12 cellular contexts compared by ENCODE assay signal in the genomic region with DNA sequence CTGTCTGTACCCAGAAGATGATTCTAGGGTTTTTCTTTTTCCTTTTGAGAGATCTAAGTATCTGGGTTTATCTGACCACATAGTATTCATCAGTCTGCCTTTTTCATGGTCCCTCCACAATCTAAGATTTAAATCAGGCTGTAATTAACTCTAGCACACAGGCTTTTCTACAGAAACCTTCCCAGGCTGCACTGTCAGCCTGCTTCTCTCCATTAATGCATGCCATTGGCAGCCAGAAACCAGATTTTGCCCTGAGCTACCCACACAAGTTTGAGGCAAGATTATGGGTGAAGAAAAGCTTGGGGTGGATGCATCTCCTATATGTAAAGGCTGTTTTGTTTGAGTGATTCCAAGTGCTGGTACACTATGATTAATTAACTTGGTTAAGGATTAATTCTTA. TPM values are rescaled to one million over a fixed set of nuclear protein-coding genes. Genes with fewer than 3 reads are reported as not detected.
A peak's percentile ranks its signal among the peaks of the same experiment; 100 is the strongest.
DNase-seq lines count a peak whose midpoint lies in the region; ATAC-seq and TF ChIP-seq lines count a peak whose summit lies in the region.
"Had no signal": no experiment of that assay in that cellular context is flagged by ENCODE, and none has a peak within 500 bp of the region (broad histone marks: within the 10 kb centered on the region; RNA-seq: fewer than 3 reads in every experiment).

No MANE protein-coding gene starts in this region.

- DNase-seq in CD4-positive, alpha-beta memory T cell: no peak
- DNase-seq in OCI-LY7 (ENCODE audit: low spot score): no peak
- no peak for DNase-seq in central memory CD8-positive, alpha-beta T cell (ENCODE audit: low spot score in 2 of 2)
- no peak for DNase-seq in osteoblast (ENCODE audit: insufficient read length, low spot score, missing footprints)
- no peak for DNase-seq in H9
- DNase-seq in pons (ENCODE audit: low spot score): no peak
- DNase-seq: HCEC 1CT, NCI-H2081, SHP77 treated with DMSO at 0.1 percent for 48 hours had no signal

- no peak overlapping the region for H2AK5ac ChIP-seq in H9 (ENCODE audit: insufficient read length, low read length)

- H3K9me3 ChIP-seq in CD4-positive, alpha-beta memory T cell (ENCODE audit: control insufficient read depth in 1 of 2, low read length in 2 of 2): no peaks in the 10 kb centered on the region
- H3K9me3 ChIP-seq in OCI-LY7 (ENCODE audit: low read length) (peaks cover 9% of the 10 kb centered on the region; the same call in 1 of the 2 replicates), osteoblast (ENCODE audit: low read depth, low read length) (no peaks in the 10 kb centered on the region), H9 (ENCODE audit: control insufficient read depth, low read depth, low read length) (no peaks in the 10 kb centered on the region)

- H3K4me2 ChIP-seq in OCI-LY7 (ENCODE audit: low read length): peak overlapping the region; percentile 47
- no peak overlapping the region for H3K4me2 ChIP-seq in osteoblast (ENCODE audit: insufficient read depth, low read length)
- no peak overlapping the region for H3K4me2 ChIP-seq in H9 (ENCODE audit: insufficient read depth, insufficient read length, low read length)

- H4K91ac ChIP-seq in H9 (ENCODE audit: insufficient read length, low read depth, low read length): no peak overlapping the region

- H3K9ac ChIP-seq in H9 (ENCODE audit: extremely low read depth, insufficient read length, low read length): no peak overlapping the region

- H2BK20ac ChIP-seq in H9 (ENCODE audit: low read depth, low read length, poor library complexity, severe bottlenecking): no peak overlapping the region

- peaks cover 0 to 14% (median 3%) of the 10 kb centered on the region in 8 donors for H3K9me3 Mint-ChIP-seq in CD4-positive, alpha-beta memory T cell
- peaks cover 5% of the 10 kb centered on the region for H3K9me3 Mint-ChIP-seq in central memory CD8-positive, alpha-beta T cell
- H3K9me3 Mint-ChIP-seq in H9: 0 out of 5 replicates have a peak, but pooled peaks cover 4 to 5% of the 10 kb centered on the region in 2 experiments

- H4K8ac ChIP-seq in H9 (replicated peaks; ENCODE audit: insufficient read length, low read depth, low read length): no peak overlapping the region

- intact Hi-C loops in CD4-positive, alpha-beta memory T cell (cut with micrococcal nuclease): no loop called here
- intact Hi-C loops in OCI-LY7 (cut with micrococcal nuclease; ENCODE audit: unreplicated experiment): no loop called here

- H2BK120ac ChIP-seq in H9 (ENCODE audit: low read depth, low read length, poor library complexity, severe bottlenecking): no peak overlapping the region

- H3K56ac ChIP-seq in H9 (ENCODE audit: insufficient read length, low read depth, low read length): no peak overlapping the region

- no peaks in the 10 kb centered on the region for H3K23me2 ChIP-seq in H9 (ENCODE audit: insufficient read length, low read depth, low read length, poor library complexity, severe bottlenecking)

- H3K27ac ChIP-seq in CD4-positive, alpha-beta memory T cell (ENCODE audit: low read depth, low read length): peak overlapping the region; percentile 77
- H3K27ac ChIP-seq in OCI-LY7 (ENCODE audit: low read depth, low read length, poor library complexity, severe bottlenecking) (peak overlapping the region; percentile 16), osteoblast (ENCODE audit: low read depth, low read length) (no peak overlapping the region), H9 (ENCODE audit: insufficient read length, low read depth, low read length) (no peak overlapping the region)
- H3K27ac ChIP-seq: VCaP had no signal

- H2BK5ac ChIP-seq in H9 (ENCODE audit: insufficient read length, low read length): no peak overlapping the region

- H3K14ac ChIP-seq in H9 (ENCODE audit: insufficient read depth, low read length): no peak overlapping the region

- H3K79me1 ChIP-seq in H9 (ENCODE audit: insufficient read depth, low read depth, low read length, poor library complexity, severe bottlenecking): no peaks in the 10 kb centered on the region

- H4K20me1 ChIP-seq in OCI-LY7 (ENCODE audit: insufficient read depth, low read length) (no peaks in the 10 kb centered on the region), osteoblast (ENCODE audit: insufficient read depth, low read length) (no peaks in the 10 kb centered on the region), H9 (ENCODE audit: control insufficient read depth, insufficient read depth, insufficient read length) (no peaks in the 10 kb centered on the region)

- H3K27me3 Mint-ChIP-seq in CD4-positive, alpha-beta memory T cell: no peaks in the 10 kb centered on the region
- no peaks in the 10 kb centered on the region for H3K27me3 Mint-ChIP-seq in central memory CD8-positive, alpha-beta T cell
- H3K27me3 Mint-ChIP-seq in H9 (ENCODE audit: low read depth): peaks cover under 1% of the 10 kb centered on the region; the same call in 1 of the 2 replicates
- H3K27me3 Mint-ChIP-seq: brain had no signal

- H3K4me1 ChIP-seq in CD4-positive, alpha-beta memory T cell (ENCODE audit: insufficient read depth, low read length): peaks cover 63% of the 10 kb centered on the region
- H3K4me1 ChIP-seq in OCI-LY7 (ENCODE audit: insufficient read depth, low read length, poor library complexity, severe bottlenecking): peaks cover 61% of the 10 kb centered on the region
- H3K4me1 ChIP-seq in osteoblast (ENCODE audit: insufficient read depth, low read length): peaks cover 41% of the 10 kb centered on the region
- no peaks in the 10 kb centered on the region for H3K4me1 ChIP-seq in H9 (ENCODE audit: insufficient read depth, low read length)

- no TSS peak for BruUV-seq in OCI-LY7 (replicated peaks; lab: Mats Ljungman, UMichigan)

- no peaks in the 10 kb centered on the region for H3K27me3 ChIP-seq in CD4-positive, alpha-beta memory T cell (ENCODE audit: insufficient read depth, low read length)
- H3K27me3 ChIP-seq in osteoblast (ENCODE audit: insufficient read depth, low read length) (no peaks in the 10 kb centered on the region), H9 (ENCODE audit: insufficient read depth, low read length) (no peaks in the 10 kb centered on the region)

- H2AFZ ChIP-seq in OCI-LY7 (ENCODE audit: low read length) (peak overlapping the region; percentile 81), osteoblast (ENCODE audit: low read length) (peak overlapping the region; percentile 8), H9 (ENCODE audit: low read length) (no peak overlapping the region)

- no peaks in the 10 kb centered on the region for H3K36me3 ChIP-seq in CD4-positive, alpha-beta memory T cell (ENCODE audit: insufficient read depth, low read length)
- H3K36me3 ChIP-seq in OCI-LY7 (ENCODE audit: insufficient read depth, low read length) (no peaks in the 10 kb centered on the region), osteoblast (ENCODE audit: insufficient read depth, low read length) (no peaks in the 10 kb centered on the region)

- H3T11ph ChIP-seq in H9 (ENCODE audit: low read length): no peak overlapping the region

- POLR2A ChIA-PET in CD4-positive, alpha-beta memory T cell (lab: Charles Lee; ENCODE audit: partially characterized antibody): interaction anchor here (1.2 to 25.0 kb wide), 6 partner anchors 11 to 57 kb away, joined by 4 to 1146 read pairs (median 40); partner anchors contain the start of gene EML4
- POLR2A ChIA-PET in OCI-LY7 (lab: Charles Lee): interaction anchor here (0.6 to 1.7 kb wide), 6 partner anchors 8 to 240 kb away, joined by 3 to 8 read pairs (median 3); no protein-coding TSS in a partner anchor

- H3K27ac Mint-ChIP-seq in CD4-positive, alpha-beta memory T cell: peak overlapping the region; percentile 88 to 100 (median 96)
- peak overlapping the region; percentile 44 for H3K27ac Mint-ChIP-seq in central memory CD8-positive, alpha-beta T cell (ENCODE audit: low read depth)
- H3K27ac Mint-ChIP-seq in H9: no peak overlapping the region

- H3K79me2 ChIP-seq in OCI-LY7 (ENCODE audit: insufficient read depth, low read depth, low read length) (no peaks in the 10 kb centered on the region), osteoblast (ENCODE audit: insufficient read depth, low read length) (no peaks in the 10 kb centered on the region), H9 (ENCODE audit: insufficient read depth, low read length) (no peaks in the 10 kb centered on the region)

- peaks cover 0 to 5% of the 10 kb centered on the region in 2 donors for H3K36me3 Mint-ChIP-seq in CD4-positive, alpha-beta memory T cell
- H3K36me3 Mint-ChIP-seq in central memory CD8-positive, alpha-beta T cell (ENCODE audit: insufficient read depth): peaks cover 5% of the 10 kb centered on the region
- no peaks in the 10 kb centered on the region for H3K36me3 Mint-ChIP-seq in H9 (ENCODE audit: insufficient read depth in 1 of 3, low read depth in 3 of 3)
- H3K36me3 Mint-ChIP-seq: brain had no signal

- peaks cover 42 to 64% (median 55%) of the 10 kb centered on the region in 4 donors for H3K4me1 Mint-ChIP-seq in CD4-positive, alpha-beta memory T cell
- peaks cover 41% of the 10 kb centered on the region for H3K4me1 Mint-ChIP-seq in central memory CD8-positive, alpha-beta T cell
- peaks cover 16 to 20% of the 10 kb centered on the region in 2 experiments for H3K4me1 Mint-ChIP-seq in H9

- H3K4ac ChIP-seq in H9 (ENCODE audit: low read depth, low read length): no peak overlapping the region

- no peak overlapping the region for H2BK15ac ChIP-seq in H9 (ENCODE audit: low read depth, low read length)

- H3K18ac ChIP-seq in H9 (ENCODE audit: insufficient read length, low read depth, low read length): no peak overlapping the region

- H4K5ac ChIP-seq in H9 (ENCODE audit: insufficient read length, low read depth, low read length): no peak overlapping the region

- H3K4me3 ChIP-seq in CD4-positive, alpha-beta memory T cell (ENCODE audit: low read length in 2 of 2): peak overlapping the region in 1 of 2 donors; percentile 17
- H3K4me3 ChIP-seq in OCI-LY7 (ENCODE audit: low read depth, low read length, poor library complexity, severe bottlenecking): no peak overlapping the region
- H3K4me3 ChIP-seq in osteoblast (ENCODE audit: insufficient read depth, low read length): no peak overlapping the region

- no peak overlapping the region for H3K23ac ChIP-seq in H9 (ENCODE audit: insufficient read length, low read depth, low read length)

- no peaks in the 10 kb centered on the region for H3K9me2 ChIP-seq in OCI-LY7 (ENCODE audit: insufficient read depth, low read length)

- CTCF ChIA-PET in CD4-positive, alpha-beta memory T cell (lab: Charles Lee; ENCODE audit: partially characterized antibody): interaction anchor here (1.0 to 5.4 kb wide), 8 partner anchors 9 to 28 kb away, joined by 5 to 26 read pairs (median 9); no protein-coding TSS in a partner anchor
- CTCF ChIA-PET in OCI-LY7 (lab: Charles Lee; ENCODE audit: unreplicated experiment): interaction anchor here (1.1 kb wide), 1 partner anchor 9 kb away, joined by 4 read pairs; no protein-coding TSS in a partner anchor

- ATAC-seq in central memory CD8-positive, alpha-beta T cell (replicated peaks; ENCODE audit: extremely low read depth, poor library complexity, severe bottlenecking): peak; percentile 3
- no peak for ATAC-seq in GM19324 (IDR thresholded peaks at IDR 0.05; ENCODE audit: low FRiP score, unreplicated experiment)

- no peak overlapping the region for H2BK12ac ChIP-seq in H9 (ENCODE audit: insufficient read length, low read depth, low read length)

- H3K4me3 Mint-ChIP-seq in CD4-positive, alpha-beta memory T cell: peak overlapping the region in 7 of 8 donors; percentile 9 to 73 (median 63)
- peak overlapping the region; percentile 56 for H3K4me3 Mint-ChIP-seq in central memory CD8-positive, alpha-beta T cell
- H3K4me3 Mint-ChIP-seq in H9: no peak overlapping the region
- H3K4me3 Mint-ChIP-seq: brain had no signal

- TF ChIP-seq CTCF in OCI-LY7 (conservative IDR thresholded peaks at IDR 0.05; ENCODE audit: low read length) (no peak), osteoblast (IDR thresholded peaks at IDR 0.05; ENCODE audit: extremely low read depth, low read depth, low read length) (no peak), H9 (conservative IDR thresholded peaks at IDR 0.05) (no peak)

RNA-seq across cellular contexts. Expression of gene EML4, which starts 45.7 kb away (rescaled TPM):
- 100 to 1,000 TPM; 168 to 172 TPM for total RNA-seq in CD4-positive, alpha-beta memory T cell
- polyA plus RNA-seq in CD4-positive, alpha-beta memory T cell: 100 to 1,000 TPM in 1 of 2 donors, 10 to 100 TPM in 1; 52.8 to 113 TPM
- total RNA-seq in OCI-LY7 (2014; rRNA removed; shearing (Covaris generic)): 36.6 and 37.1 TPM in 2 replicates
- total RNA-seq in OCI-LY7 (2022) (43.2 and 47.7 TPM in 2 replicates), osteoblast (91.9 and 94.9 TPM in 2 replicates), H9 (2021) (62.8 and 68.6 TPM in 2 replicates)

Comparison
In these comparisons a context has a peak if more than half of its experiments do, and no peak if none do; other contexts are left out.
1. H3K27ac ChIP-seq: peak in CD4-positive, alpha-beta memory T cell (single experiment) and OCI-LY7 (single experiment); none in osteoblast (single experiment) and H9 (single experiment).
2. H3K27ac Mint-ChIP-seq: peak in CD4-positive, alpha-beta memory T cell (7 of 7) and central memory CD8-positive, alpha-beta T cell (single experiment); none in H9 (0 of 3).
3. H3K4me3 Mint-ChIP-seq: peak in CD4-positive, alpha-beta memory T cell (7 of 8) and central memory CD8-positive, alpha-beta T cell (single experiment); none in H9 (0 of 2).